In the genomic region with DNA sequence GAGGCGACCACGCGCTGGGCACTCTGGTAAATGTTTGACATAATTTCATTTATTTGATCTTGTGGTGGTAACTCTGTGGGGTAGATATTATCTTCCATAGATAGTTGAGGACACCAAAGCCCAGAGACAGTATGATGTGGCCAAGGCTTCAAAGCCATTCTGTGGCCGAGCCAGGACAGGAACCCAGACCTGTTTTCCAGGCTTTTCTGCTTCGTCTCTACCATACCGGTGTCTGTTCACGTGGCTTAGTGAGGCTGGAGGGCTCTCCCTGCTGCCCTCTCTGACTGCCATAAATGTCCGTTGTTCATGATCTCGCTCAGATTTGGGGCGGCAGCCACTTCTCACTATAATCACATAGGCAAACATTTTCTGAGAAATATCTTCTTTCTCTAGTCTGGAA, we compare ENCODE assay signal across 18 cellular contexts.
DNase-seq lines count a peak whose midpoint lies in the region; ATAC-seq and TF ChIP-seq lines count a peak whose summit lies in the region.
"Had no signal": no experiment of that assay in that cellular context is flagged by ENCODE, and none has a peak within 500 bp of the region (broad histone marks: within the 10 kb centered on the region; RNA-seq: fewer than 3 reads in every experiment).

No MANE protein-coding gene starts in this region.

- peaks cover 28% of the 10 kb centered on the region for H3K4me1 ChIP-seq in BE2C
- H3K4me1 ChIP-seq in OCI-LY1 (ENCODE audit: insufficient read depth, low read length, severe bottlenecking), result peaks cover 10% of the 10 kb centered on the region

- no peak overlapping the region for H3K9ac ChIP-seq in OCI-LY1 (ENCODE audit: low read length)
- H3K9ac ChIP-seq: BLaER1 treated with 17β-estradiol and CSF1 and Interleukin-3, amounts not matched to agents 10 nM and 100 nM had no signal

- H3K4me3 ChIP-seq in BE2C (ENCODE audit: low read depth, low read length), result peak overlapping the region; percentile 10
- H3K4me3 ChIP-seq in OCI-LY1 (ENCODE audit: low read depth, low read length, poor library complexity, severe bottlenecking), result no peak overlapping the region
- H3K4me3 ChIP-seq: BLaER1 treated with 17β-estradiol and CSF1 and Interleukin-3, amounts not matched to agents 10 nM and 100 nM; HAP-1 had no signal

- TF ChIP-seq CTCF in BE2C (IDR thresholded peaks at IDR 0.05; ENCODE audit: low read depth, low read length) (no peak), OCI-LY1 (IDR thresholded peaks at IDR 0.05; ENCODE audit: low read length) (no peak)

- no peak for ATAC-seq in HG03457 (IDR thresholded peaks at IDR 0.05; ENCODE audit: unreplicated experiment)

- H3K9me3 ChIP-seq in BE2C (no peaks in the 10 kb centered on the region), OCI-LY1 (ENCODE audit: low read length) (no peaks in the 10 kb centered on the region)
- H3K9me3 ChIP-seq: BLaER1 treated with 17β-estradiol and CSF1 and Interleukin-3, amounts not matched to agents 10 nM and 100 nM; HAP-1 had no signal

- DNase-seq in NCI-H82 (lab: John Stamatoyannopoulos, UW) (peak; percentile 30), NCI-H82 treated with DMSO at 0.1 percent for 48 hours (lab: John Stamatoyannopoulos, UW; ENCODE audit: unreplicated experiment) (no peak), BE2C (peak; percentile 44), islet precursor cell (peak; percentile 67), hippocampal formation (lab: John Stamatoyannopoulos, UW) (no peak)
- DNase-seq in activated CD4-positive, alpha-beta T cell treated with anti-CD3 and anti-CD28 coated beads for 48 hours, result no peak
- DNase-seq: CD4-positive, alpha-beta T cell; CD8-positive, alpha-beta memory T cell; DMS 273 treated with DMSO at 0.1 percent for 48 hours; DMS79; EL; GF-D8; GOT3 had no signal

- H3F3A ChIP-seq in OCI-LY1 (ENCODE audit: insufficient read depth, low read length), result no peaks in the 10 kb centered on the region

- H3K79me2 ChIP-seq in OCI-LY1 (ENCODE audit: insufficient read depth, low read length), result no peaks in the 10 kb centered on the region

- H3K4me2 ChIP-seq in OCI-LY1 (ENCODE audit: low read length), result no peak overlapping the region
- H3K4me2 ChIP-seq: BLaER1 treated with 17β-estradiol and CSF1 and Interleukin-3, amounts not matched to agents 10 nM and 100 nM had no signal

- no peak overlapping the region for H3K27ac ChIP-seq in OCI-LY1 (ENCODE audit: low read depth, low read length, poor library complexity, severe bottlenecking)
- H3K27ac ChIP-seq: 22Rv1; BLaER1 treated with 17β-estradiol and CSF1 and Interleukin-3, amounts not matched to agents 10 nM and 100 nM had no signal

- H3K36me3 ChIP-seq in BE2C, result no peaks in the 10 kb centered on the region
- no peaks in the 10 kb centered on the region for H3K36me3 ChIP-seq in OCI-LY1 (ENCODE audit: insufficient read depth, low read length)
- H3K36me3 ChIP-seq: BLaER1 treated with 17β-estradiol and CSF1 and Interleukin-3, amounts not matched to agents 10 nM and 100 nM; HAP-1 had no signal

- H3K9me2 ChIP-seq in OCI-LY1 (ENCODE audit: low read depth, low read length), result no peaks in the 10 kb centered on the region

- H3K27me3 ChIP-seq in BE2C, result no peaks in the 10 kb centered on the region
- H3K27me3 ChIP-seq in OCI-LY1 (ENCODE audit: insufficient read depth, low read length), result no peaks in the 10 kb centered on the region
- H3K27me3 ChIP-seq: BLaER1 treated with 17β-estradiol and CSF1 and Interleukin-3, amounts not matched to agents 10 nM and 100 nM had no signal

- no peaks in the 10 kb centered on the region for H4K20me1 ChIP-seq in OCI-LY1 (ENCODE audit: insufficient read depth, low read length)
- H4K20me1 ChIP-seq: BLaER1 treated with 17β-estradiol and CSF1 and Interleukin-3, amounts not matched to agents 10 nM and 100 nM had no signal

- H2AFZ ChIP-seq in OCI-LY1 (ENCODE audit: low read length), result peak overlapping the region; percentile 4; the same call in 1 of the 2 replicates

Comparison
In these comparisons a context has a peak if more than half of its experiments do, and no peak if none do; other contexts are left out.
1. DNase-seq: peak in NCI-H82 (single experiment), BE2C (single experiment) and islet precursor cell (single experiment); none in NCI-H82 treated with DMSO at 0.1 percent for 48 hours (single experiment), activated CD4-positive, alpha-beta T cell treated with anti-CD3 and anti-CD28 coated beads for 48 hours (single experiment) and hippocampal formation (0 of 2).